Comparison of ENCODE assay signal across 27 cellular contexts in genomic region chr1:213821943-213822334, GRCh38.
"Had no signal": no experiment of that assay in that cellular context is flagged by ENCODE, and none has a peak within 500 bp of the region (broad histone marks: within the 10 kb centered on the region; RNA-seq: fewer than 3 reads in every experiment).

No MANE protein-coding gene starts in this region.

- ATAC-seq: stimulated activated effector memory CD8-positive, alpha-beta T cell treated with anti-CD3 and anti-CD28 coated beads, Interleukin-12 subunit alpha, Interleukin-12 subunit beta, amount 100 ng/mL, for 72 hours; stimulated activated memory B cell treated with anti-CD40 and anti-IgM and Interleukin-4, amounts not matched to agents 10 μg/mL and 1 μg/mL and 100 μg/mL, for 72 hours; stimulated activated naive B cell treated with anti-CD40 and anti-IgM and Interleukin-4, amounts not matched to agents 10 μg/mL and 1 μg/mL and 100 μg/mL, for 72 hours; stimulated activated naive CD8-positive, alpha-beta T cell treated with anti-CD3 and anti-CD28 coated beads, Interleukin-15, amount 100 ng/mL, for 72 hours; stimulated activated naive CD8-positive, alpha-beta T cell treated with anti-CD3 and anti-CD28 coated beads, Interleukin-15, Interleukin-2, amounts not matched to agents 100 U/mL and 50 U/mL, for 24 hours had no signal

- H3K9me3 ChIP-seq: stomach, suprapubic skin, testis, thoracic aorta, thyroid gland, tibial artery, tibial nerve, transverse colon, upper lobe of left lung, upper lobe of right lung, uterus, vagina had no signal

- H3K27ac ChIP-seq: stomach, suprapubic skin, testis, thoracic aorta, thyroid gland, tibial artery, tibial nerve, transverse colon, upper lobe of left lung, upper lobe of right lung, uterus, vagina had no signal

- DNase-seq: stimulated activated CD4-positive, alpha-beta T cell treated with anti-CD3 and anti-CD28 coated beads, Interleukin-2, amount 100 ng/mL, for 48 hours; stimulated activated CD4-positive, alpha-beta T cell treated with anti-CD3 and anti-CD28 coated beads, Interleukin-4, amount 100 ng/mL, for 1 hour; stimulated activated CD4-positive, alpha-beta T cell treated with anti-CD3 and anti-CD28 coated beads, Interleukin-4, amount 100 ng/mL, for 24 hours; stimulated activated CD4-positive, alpha-beta T cell treated with anti-CD3 and anti-CD28 coated beads, Interleukin-4, amount 100 ng/mL, for 4 hours; stimulated activated CD8-positive, alpha-beta memory T cell treated with anti-CD3 and anti-CD28 coated beads, Interleukin-4, amount 100 ng/mL, for 48 hours; stimulated activated naive B cell treated with anti-CD40 and anti-IgM and Interleukin-4, amounts not matched to agents 10 μg/mL and 1 μg/mL and 100 μg/mL, for 72 hours; stimulated activated naive CD4-positive, alpha-beta T cell; stimulated activated naive CD4-positive, alpha-beta T cell treated with Interleukin-2 at 50 U/mL for 16 hours; stimulated activated naive CD8-positive, alpha-beta T cell treated with anti-CD3 and anti-CD28 coated beads, Interleukin-15, amount 100 ng/mL, for 72 hours; stimulated activated naive CD8-positive, alpha-beta T cell treated with anti-CD3 and anti-CD28 coated beads, Interleukin-15, Interleukin-2, amounts not matched to agents 100 U/mL and 50 U/mL, for 24 hours; stomach; substantia nigra; testis; thyroid gland; tibial artery; transverse colon; trophoblast cell; upper lobe of left lung; upper lobe of right lung; uterus had no signal

- H3K36me3 ChIP-seq: stomach, suprapubic skin, thoracic aorta, thyroid gland, tibial artery, tibial nerve, transverse colon, upper lobe of left lung, upper lobe of right lung, uterus, vagina had no signal

- H3K27me3 ChIP-seq: stomach, suprapubic skin, testis, thyroid gland, tibial artery, tibial nerve, transverse colon, upper lobe of left lung, upper lobe of right lung, uterus, vagina had no signal

- FAIRE-seq: urothelium cell line had no signal

- H3K4me1 ChIP-seq: stomach, suprapubic skin, testis, thyroid gland, tibial artery, tibial nerve, transverse colon, upper lobe of right lung, uterus, vagina had no signal

- H3K4me3 ChIP-seq: stomach, suprapubic skin, testis, thoracic aorta, thyroid gland, tibial artery, tibial nerve, transverse colon, upper lobe of left lung, upper lobe of right lung, uterus, vagina had no signal
